In the genomic region with DNA sequence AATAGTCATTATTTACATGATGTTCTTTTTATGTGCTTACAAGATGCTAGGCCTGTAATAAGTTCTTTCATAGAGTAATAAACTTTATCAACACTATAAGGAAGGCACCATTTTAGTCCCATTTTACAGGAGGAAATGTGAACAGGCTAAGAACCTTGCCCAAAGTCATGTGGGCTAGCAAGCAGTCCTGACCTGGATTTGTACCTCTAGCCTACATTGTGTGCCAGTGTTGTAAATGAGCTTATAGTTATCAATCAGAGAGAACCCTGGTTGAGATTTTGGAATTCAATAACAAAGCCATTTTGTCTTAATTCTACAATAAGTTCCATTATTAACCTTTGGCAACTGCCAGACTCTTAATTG, we compare ENCODE assay signal across 2 cellular contexts.
TF ChIP-seq lines count a peak whose summit lies in the region.

No MANE protein-coding gene starts in this region.

TF ChIP-seq in GM23338, 12 proteins besides CTCF, POLR2A, EP300 and RAD21:
- no peak for TF ChIP-seq CREB1 (CRISPR knock-in tag; IDR thresholded peaks at IDR 0.05; ENCODE audit: low read depth)
- TF ChIP-seq EZH2phosphoT487 (IDR thresholded peaks at IDR 0.05; ENCODE audit: unreplicated experiment), result no peak
- no peak for TF ChIP-seq POLR2AphosphoS5 (IDR thresholded peaks at IDR 0.05; ENCODE audit: low read depth)
- TF ChIP-seq NANOG (IDR thresholded peaks at IDR 0.05; ENCODE audit: borderline replicate concordance), result no peak
- TF ChIP-seq JUNB (IDR thresholded peaks at IDR 0.05; ENCODE audit: unreplicated experiment), result no peak
- TF ChIP-seq EZH2 (IDR thresholded peaks at IDR 0.05; ENCODE audit: low read depth, unreplicated experiment), result no peak
- TF ChIP-seq, protein P1, sequence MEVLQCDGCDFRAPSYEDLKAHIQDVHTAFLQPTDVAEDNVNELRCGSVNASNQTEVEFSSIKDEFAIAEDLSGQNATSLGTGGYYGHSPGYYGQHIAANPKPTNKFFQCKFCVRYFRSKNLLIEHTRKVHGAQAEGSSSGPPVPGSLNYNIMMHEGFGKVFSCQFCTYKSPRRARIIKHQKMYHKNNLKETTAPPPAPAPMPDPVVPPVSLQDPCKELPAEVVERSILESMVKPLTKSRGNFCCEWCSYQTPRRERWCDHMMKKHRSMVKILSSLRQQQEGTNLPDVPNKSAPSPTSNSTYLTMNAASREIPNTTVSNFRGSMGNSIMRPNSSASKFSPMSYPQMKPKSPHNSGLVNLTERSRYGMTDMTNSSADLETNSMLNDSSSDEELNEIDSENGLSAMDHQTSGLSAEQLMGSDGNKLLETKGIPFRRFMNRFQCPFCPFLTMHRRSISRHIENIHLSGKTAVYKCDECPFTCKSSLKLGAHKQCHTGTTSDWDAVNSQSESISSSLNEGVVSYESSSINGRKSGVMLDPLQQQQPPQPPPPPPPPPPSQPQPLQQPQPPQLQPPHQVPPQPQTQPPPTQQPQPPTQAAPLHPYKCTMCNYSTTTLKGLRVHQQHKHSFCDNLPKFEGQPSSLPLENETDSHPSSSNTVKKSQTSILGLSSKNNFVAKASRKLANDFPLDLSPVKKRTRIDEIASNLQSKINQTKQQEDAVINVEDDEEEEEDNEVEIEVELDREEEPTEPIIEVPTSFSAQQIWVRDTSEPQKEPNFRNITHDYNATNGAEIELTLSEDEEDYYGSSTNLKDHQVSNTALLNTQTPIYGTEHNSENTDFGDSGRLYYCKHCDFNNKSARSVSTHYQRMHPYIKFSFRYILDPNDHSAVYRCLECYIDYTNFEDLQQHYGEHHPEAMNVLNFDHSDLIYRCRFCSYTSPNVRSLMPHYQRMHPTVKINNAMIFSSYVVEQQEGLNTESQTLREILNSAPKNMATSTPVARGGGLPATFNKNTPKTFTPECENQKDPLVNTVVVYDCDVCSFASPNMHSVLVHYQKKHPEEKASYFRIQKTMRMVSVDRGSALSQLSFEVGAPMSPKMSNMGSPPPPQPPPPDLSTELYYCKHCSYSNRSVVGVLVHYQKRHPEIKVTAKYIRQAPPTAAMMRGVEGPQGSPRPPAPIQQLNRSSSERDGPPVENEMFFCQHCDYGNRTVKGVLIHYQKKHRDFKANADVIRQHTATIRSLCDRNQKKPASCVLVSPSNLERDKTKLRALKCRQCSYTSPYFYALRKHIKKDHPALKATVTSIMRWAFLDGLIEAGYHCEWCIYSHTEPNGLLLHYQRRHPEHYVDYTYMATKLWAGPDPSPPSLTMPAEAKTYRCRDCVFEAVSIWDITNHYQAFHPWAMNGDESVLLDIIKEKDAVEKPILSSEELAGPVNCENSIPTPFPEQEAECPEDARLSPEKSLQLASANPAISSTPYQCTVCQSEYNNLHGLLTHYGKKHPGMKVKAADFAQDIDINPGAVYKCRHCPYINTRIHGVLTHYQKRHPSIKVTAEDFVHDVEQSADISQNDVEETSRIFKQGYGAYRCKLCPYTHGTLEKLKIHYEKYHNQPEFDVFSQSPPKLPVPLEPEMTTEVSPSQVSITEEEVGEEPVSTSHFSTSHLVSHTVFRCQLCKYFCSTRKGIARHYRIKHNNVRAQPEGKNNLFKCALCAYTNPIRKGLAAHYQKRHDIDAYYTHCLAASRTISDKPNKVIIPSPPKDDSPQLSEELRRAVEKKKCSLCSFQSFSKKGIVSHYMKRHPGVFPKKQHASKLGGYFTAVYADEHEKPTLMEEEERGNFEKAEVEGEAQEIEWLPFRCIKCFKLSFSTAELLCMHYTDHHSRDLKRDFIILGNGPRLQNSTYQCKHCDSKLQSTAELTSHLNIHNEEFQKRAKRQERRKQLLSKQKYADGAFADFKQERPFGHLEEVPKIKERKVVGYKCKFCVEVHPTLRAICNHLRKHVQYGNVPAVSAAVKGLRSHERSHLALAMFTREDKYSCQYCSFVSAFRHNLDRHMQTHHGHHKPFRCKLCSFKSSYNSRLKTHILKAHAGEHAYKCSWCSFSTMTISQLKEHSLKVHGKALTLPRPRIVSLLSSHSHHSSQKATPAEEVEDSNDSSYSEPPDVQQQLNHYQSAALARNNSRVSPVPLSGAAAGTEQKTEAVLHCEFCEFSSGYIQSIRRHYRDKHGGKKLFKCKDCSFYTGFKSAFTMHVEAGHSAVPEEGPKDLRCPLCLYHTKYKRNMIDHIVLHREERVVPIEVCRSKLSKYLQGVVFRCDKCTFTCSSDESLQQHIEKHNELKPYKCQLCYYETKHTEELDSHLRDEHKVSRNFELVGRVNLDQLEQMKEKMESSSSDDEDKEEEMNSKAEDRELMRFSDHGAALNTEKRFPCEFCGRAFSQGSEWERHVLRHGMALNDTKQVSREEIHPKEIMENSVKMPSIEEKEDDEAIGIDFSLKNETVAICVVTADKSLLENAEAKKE (CRISPR knock-in tag; IDR thresholded peaks at IDR 0.05), result no peak
- TF ChIP-seq STAT1 (IDR thresholded peaks at IDR 0.05; ENCODE audit: unreplicated experiment), result no peak
TF ChIP-seq in GM23338: peak in this region for 0.

TF ChIP-seq in endothelial cell of umbilical vein, 7 proteins besides CTCF, POLR2A, EP300 and RAD21:
- TF ChIP-seq JUN (IDR thresholded peaks at IDR 0.05; ENCODE audit: borderline replicate concordance, insufficient read depth, insufficient read length, low read depth), result no peak
- TF ChIP-seq, protein P2, sequence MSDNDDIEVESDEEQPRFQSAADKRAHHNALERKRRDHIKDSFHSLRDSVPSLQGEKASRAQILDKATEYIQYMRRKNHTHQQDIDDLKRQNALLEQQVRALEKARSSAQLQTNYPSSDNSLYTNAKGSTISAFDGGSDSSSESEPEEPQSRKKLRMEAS (IDR thresholded peaks at IDR 0.05; ENCODE audit: insufficient read depth, insufficient read length), result no peak
- TF ChIP-seq POLR2AphosphoS5 (IDR thresholded peaks at IDR 0.05; ENCODE audit: insufficient read depth, low read depth, low read length), result no peak
- TF ChIP-seq FOS (IDR thresholded peaks at IDR 0.05; ENCODE audit: borderline replicate concordance, insufficient read depth, low read length), result no peak
